23 cellular contexts compared by ENCODE assay signal in the genomic region with DNA sequence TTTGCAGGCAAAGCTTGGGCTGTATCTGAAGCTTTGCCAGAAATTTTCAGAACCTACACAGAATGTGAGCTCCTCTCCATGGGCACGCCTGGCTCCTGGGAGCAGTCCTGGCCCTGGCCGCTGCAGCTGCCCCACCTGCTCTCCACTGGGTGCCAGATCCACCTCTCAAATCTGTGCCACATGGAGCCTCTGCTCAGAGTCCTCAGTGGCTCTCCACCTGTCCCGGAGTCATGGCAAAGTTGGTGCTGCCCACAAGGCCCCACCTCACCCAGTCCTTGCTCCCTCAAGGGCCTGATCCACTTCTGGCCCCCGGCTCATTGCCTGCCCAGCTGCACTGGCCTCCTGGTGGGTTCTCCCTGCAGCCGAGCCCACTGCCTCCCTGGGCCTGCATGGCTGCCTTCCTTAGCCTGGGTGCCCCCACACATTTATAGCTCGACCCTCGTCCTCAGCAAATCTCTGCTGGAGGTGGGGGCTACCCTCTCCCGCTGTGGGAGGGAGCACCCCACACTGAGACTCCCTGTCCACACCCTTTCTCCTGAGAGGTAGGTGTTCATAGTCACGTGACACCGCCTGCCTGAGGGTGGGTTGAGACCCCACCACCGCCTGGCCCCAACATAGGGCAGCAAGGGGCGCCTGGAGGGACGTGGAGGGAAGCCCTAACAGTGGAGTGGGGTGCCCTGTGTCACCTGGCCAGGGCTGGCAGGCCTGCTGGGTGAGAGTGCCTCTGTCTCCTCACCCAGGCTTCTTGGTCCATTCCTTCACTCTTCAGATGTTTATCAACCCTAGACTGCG.
DNase-seq lines count a peak whose midpoint lies in the region; ATAC-seq, FAIRE-seq and TF ChIP-seq lines count a peak whose summit lies in the region.
"Had no signal": no experiment of that assay in that cellular context is flagged by ENCODE, and none has a peak within 500 bp of the region (broad histone marks: within the 10 kb centered on the region; RNA-seq: fewer than 3 reads in every experiment).

No MANE protein-coding gene starts in this region.

- FAIRE-seq in H1 (lab: Jason Lieb, UNC): no peak
- FAIRE-seq: GM12891 had no signal

- H2BK5ac ChIP-seq in H1 (ENCODE audit: low read depth, low read length): no peak overlapping the region

- no peak overlapping the region for H3K23ac ChIP-seq in H1 (ENCODE audit: insufficient read length)

- H3K4me1 ChIP-seq in BLaER1 treated with 17β-estradiol and CSF1 and Interleukin-3, amounts not matched to agents 10 nM and 100 nM: peaks cover 47 to 69% (median 54%) of the 10 kb centered on the region in 10 experiments
- peaks cover 0 to 5% (median 0%) of the 10 kb centered on the region in 4 experiments; a peak in 2 of 7 replicates for H3K4me1 ChIP-seq in H1 (replicated peaks in 1 of 4; ENCODE audit: control insufficient read depth in 3 of 4, insufficient read depth in 4 of 4, low read length in 3 of 4)
- H3K4me1 ChIP-seq in gastrocnemius medialis: peaks cover 41 to 44% of the 10 kb centered on the region in 2 donors

- no peaks in the 10 kb centered on the region for H3K27me3 ChIP-seq in BLaER1 treated with 17β-estradiol and CSF1 and Interleukin-3, amounts not matched to agents 10 nM and 100 nM
- no peaks in the 10 kb centered on the region for H3K27me3 ChIP-seq in H1 (replicated peaks in 1 of 4; ENCODE audit: control insufficient read depth in 3 of 4, extremely low read depth in 1 of 4, insufficient read depth in 3 of 4, low read length in 3 of 4)
- H3K27me3 ChIP-seq in gastrocnemius medialis: no peaks in the 10 kb centered on the region
- H3K27me3 ChIP-seq: tibial artery had no signal

- no peak for TF ChIP-seq EP300 in H1 (IDR thresholded peaks at IDR 0.05; ENCODE audit: borderline replicate concordance in 1 of 2, low read depth in 2 of 2, low read length in 2 of 2)

- no peaks in the 10 kb centered on the region for H3K79me1 ChIP-seq in H1 (ENCODE audit: low read depth, low read length)

- TF ChIP-seq RAD21 in H1 (IDR thresholded peaks at IDR 0.05 in 1 of 2, conservative IDR thresholded peaks at IDR 0.05 in 1 of 2; ENCODE audit: low read depth in 2 of 2, low read length in 2 of 2): no peak

- H3K36me3 ChIP-seq in BLaER1 treated with 17β-estradiol and CSF1 and Interleukin-3, amounts not matched to agents 10 nM and 100 nM: peaks cover 11 to 62% (median 47%) of the 10 kb centered on the region in 11 experiments
- H3K36me3 ChIP-seq in H1 (ENCODE audit: control insufficient read depth in 2 of 4, insufficient read depth in 4 of 4, low read length in 3 of 4) (no peaks in the 10 kb centered on the region), gastrocnemius medialis (no peaks in the 10 kb centered on the region)
- H3K36me3 ChIP-seq: left ventricle myocardium inferior, tibial artery had no signal

- H2BK120ac ChIP-seq in H1 (replicated peaks; ENCODE audit: low read depth, low read length): no peak overlapping the region

- H4K8ac ChIP-seq in H1 (ENCODE audit: extremely low read depth, insufficient read depth, low read length): peak overlapping the region; percentile 37; the same call in 1 of the 2 replicates

- WGBS in H1 (ENCODE audit: extremely low coverage in 1 of 2, insufficient coverage in 1 of 2, insufficient read length in 1 of 2, insufficient replicate concordance in 2 of 2, low coverage in 1 of 2, low lambda C conversion rate in 2 of 2, missing lambda C conversion rate in 1 of 2), 2 experiments: 93% methylated on average over 14 of the region's 14 CpGs; no CpG with 5 or more reads in 1 of the 2 experiments

- no peaks in the 10 kb centered on the region; the same call in 1 of the 2 replicates for H3K23me2 ChIP-seq in H1 (ENCODE audit: low read depth, low read length)

- ATAC-seq in gastrocnemius medialis (peak in 1 of 2 donors; percentile 33), GM21737 (IDR thresholded peaks at IDR 0.05; ENCODE audit: unreplicated experiment) (no peak)
- ATAC-seq: naive thymus-derived CD4-positive, alpha-beta T cell; Panc1 had no signal

- peak overlapping the region; percentile 82 to 97 (median 93); a peak in 19 of 22 replicates for H3K4me2 ChIP-seq in BLaER1 treated with 17β-estradiol and CSF1 and Interleukin-3, amounts not matched to agents 10 nM and 100 nM
- no peak overlapping the region for H3K4me2 ChIP-seq in H1 (ENCODE audit: insufficient read depth in 1 of 2, low read depth in 2 of 2, low read length in 2 of 2)

- H2AFZ ChIP-seq in H1 (ENCODE audit: low read length): no peak overlapping the region
- H2AFZ ChIP-seq: GM23248 had no signal

- no peak overlapping the region for H2BK15ac ChIP-seq in H1 (ENCODE audit: low read length)

- H3K9ac ChIP-seq in BLaER1 treated with 17β-estradiol and CSF1 and Interleukin-3, amounts not matched to agents 10 nM and 100 nM: peak overlapping the region in 1 of 11 experiments; percentile 37; a peak in 1 of 22 replicates
- no peak overlapping the region for H3K9ac ChIP-seq in H1 (replicated peaks in 1 of 4; ENCODE audit: extremely low read depth in 1 of 4, low read depth in 3 of 4, low read length in 3 of 4)
- H3K9ac ChIP-seq: GM23248 had no signal

- no peak for TF ChIP-seq CTCF in H1 (IDR thresholded peaks at IDR 0.05; ENCODE audit: control extremely low read depth in 1 of 3, insufficient read depth in 1 of 3, low read depth in 1 of 3, low read length in 3 of 3)
- no peak for TF ChIP-seq CTCF in gastrocnemius medialis (IDR thresholded peaks at IDR 0.05 in 4 of 5, conservative IDR thresholded peaks at IDR 0.05 in 1 of 5)

- TF ChIP-seq POLR2A in H1 (IDR thresholded peaks at IDR 0.05; ENCODE audit: control extremely low read depth in 1 of 2, low read depth in 2 of 2, low read length in 2 of 2) (no peak), gastrocnemius medialis (IDR thresholded peaks at IDR 0.05) (no peak)

- no peak overlapping the region for H4K91ac ChIP-seq in H1 (replicated peaks; ENCODE audit: insufficient read length, low read length)

- no peak overlapping the region for H4K5ac ChIP-seq in H1 (ENCODE audit: insufficient read length, low read depth, low read length)

- H3K79me2 ChIP-seq in H1 (ENCODE audit: control insufficient read depth in 1 of 2, insufficient read depth in 2 of 2, low read length in 2 of 2): no peaks in the 10 kb centered on the region

- H3K18ac ChIP-seq in H1 (ENCODE audit: extremely low read depth, low read length): no peak overlapping the region

- in situ Hi-C loops in gastrocnemius medialis (cut with MboI; ENCODE audit: low sequenced_read_pairs in 4 of 4): no loop called here

- H2AK5ac ChIP-seq in H1 (ENCODE audit: low read depth, low read length): no peak overlapping the region

- intact Hi-C loops in gastrocnemius medialis (cut with DNase I; ENCODE audit: low total_unique reads): no loop called here

- H3K4ac ChIP-seq in H1 (replicated peaks; ENCODE audit: insufficient read length, low read depth, low read length): no peak overlapping the region

- no peak overlapping the region for H2BK20ac ChIP-seq in H1 (ENCODE audit: low read length)

- peaks cover 0 to 86% (median 80%) of the 10 kb centered on the region in 11 experiments; a peak in 19 of 22 replicates for H4K20me1 ChIP-seq in BLaER1 treated with 17β-estradiol and CSF1 and Interleukin-3, amounts not matched to agents 10 nM and 100 nM
- no peaks in the 10 kb centered on the region for H4K20me1 ChIP-seq in H1 (replicated peaks in 1 of 2; ENCODE audit: control insufficient read depth in 1 of 2, insufficient read depth in 2 of 2, low read length in 2 of 2)

- H3K56ac ChIP-seq in H1 (replicated peaks; ENCODE audit: insufficient read length, low read depth, low read length): no peak overlapping the region

- POLR2A ChIA-PET in H1 (lab: Charles Lee; ENCODE audit: partially characterized antibody): no interaction called here

- H2BK12ac ChIP-seq in H1 (ENCODE audit: low read depth, low read length): no peak overlapping the region

- H3K14ac ChIP-seq in H1 (ENCODE audit: insufficient read length): no peak overlapping the region

- no peak overlapping the region for H3K27ac ChIP-seq in BLaER1 treated with 17β-estradiol and CSF1 and Interleukin-3, amounts not matched to agents 10 nM and 100 nM
- no peak overlapping the region for H3K27ac ChIP-seq in H1 (ENCODE audit: low read depth, low read length)
- no peak overlapping the region for H3K27ac ChIP-seq in gastrocnemius medialis
- H3K27ac ChIP-seq: C4-2B, GM23248, left ventricle myocardium inferior, tibial artery had no signal

- H3K4me3 ChIP-seq in BLaER1 treated with 17β-estradiol and CSF1 and Interleukin-3, amounts not matched to agents 10 nM and 100 nM: no peak overlapping the region
- H3K4me3 ChIP-seq in H1 (ENCODE audit: extremely low read depth in 1 of 4, insufficient read depth in 2 of 4, low read depth in 3 of 4, low read length in 4 of 4) (no peak overlapping the region), gastrocnemius medialis (no peak overlapping the region)
- H3K4me3 ChIP-seq: GM23248, left ventricle myocardium inferior, tibial artery had no signal

- DNase-seq in NCI-H1694 treated with DMSO at 0.1 percent for 48 hours (lab: John Stamatoyannopoulos, UW) (peak; percentile 26), H1 (ENCODE audit: low read depth in 1 of 2, low spot score in 2 of 2) (peak in 1 of 2 experiments; percentile 30), gastrocnemius medialis (peak; percentile 30 to 37), SKM-1 (lab: John Stamatoyannopoulos, UW; ENCODE audit: unreplicated experiment) (no peak), NCI-H526 treated with DMSO at 0.1 percent for 48 hours (lab: John Stamatoyannopoulos, UW) (no peak), HT-29 (ENCODE audit: low spot score) (no peak)
- DNase-seq: activated B cell treated with CpG ODN at 0.5 μM for 24 hours; activated CD4-positive, alpha-beta T cell treated with anti-CD3 and anti-CD28 coated beads, Interleukin-2, amount 50 U/mL, for 48 hours; activated effector memory CD4-positive, alpha-beta T cell treated with Interleukin-2 at 50 U/mL for 16 hours; EL; GM23248; left ventricle myocardium inferior; NCI-H146; NCI-H510A treated with DMSO at 0.1 percent for 48 hours; occipital lobe; SHP77 treated with DMSO at 0.1 percent for 48 hours; tibial artery had no signal

- H3K9me3 ChIP-seq in BLaER1 treated with 17β-estradiol and CSF1 and Interleukin-3, amounts not matched to agents 10 nM and 100 nM (replicated peaks in 1 of 11): peaks cover 16 to 43% (median 20%) of the 10 kb centered on the region in 11 experiments
- H3K9me3 ChIP-seq in H1 (ENCODE audit: insufficient read depth in 2 of 2, low read depth in 1 of 2, low read length in 1 of 2) (peaks cover 4 to 9% of the 10 kb centered on the region in 2 experiments; a peak in 3 of 4 replicates), gastrocnemius medialis (no peaks in the 10 kb centered on the region)
- H3K9me3 ChIP-seq: tibial artery had no signal

- CTCF ChIA-PET in H1 (lab: Charles Lee; ENCODE audit: partially characterized antibody): no interaction called here

TF ChIP-seq in H1, 55 proteins besides CTCF, POLR2A, EP300 and RAD21:
- no peak for TF ChIP-seq PHF8 (conservative IDR thresholded peaks at IDR 0.05; ENCODE audit: low read depth, low read length)
TF ChIP-seq in H1: peak in this region for 0.

Comparison
In these comparisons a context has a peak if more than half of its experiments do, and no peak if none do; other contexts are left out.
1. H3K4me2 ChIP-seq: peak in BLaER1 treated with 17β-estradiol and CSF1 and Interleukin-3, amounts not matched to agents 10 nM and 100 nM (11 of 11); none in H1 (0 of 2).
2. DNase-seq: peak in NCI-H1694 treated with DMSO at 0.1 percent for 48 hours (single experiment) and gastrocnemius medialis (2 of 2); none in SKM-1 (single experiment), NCI-H526 treated with DMSO at 0.1 percent for 48 hours (single experiment) and HT-29 (single experiment).